ENCODE assay signal across 41 cellular contexts in genomic region chr20:52933867-52934266, GRCh38.
"Had no signal": no experiment of that assay in that cellular context is flagged by ENCODE, and none has a peak within 500 bp of the region (broad histone marks: within the 10 kb centered on the region; RNA-seq: fewer than 3 reads in every experiment).

No MANE protein-coding gene starts in this region.

- H3K4me1 Mint-ChIP-seq: activated naive CD4-positive, alpha-beta T cell treated with anti-CD3 and anti-CD28 coated beads, Interleukin-2, amount 10 ng/mL, durations not matched to agents 7 days and 5 days; activated naive CD4-positive, alpha-beta T cell treated with anti-CD3 and anti-CD28 coated beads, Interleukin-2, amount 50 U/mL, for 24 hours; activated naive CD8-positive, alpha-beta T cell treated with anti-CD3 and anti-CD28 coated beads, Interleukin-2, amount 10 ng/mL, durations not matched to agents 7 days and 5 days; activated naive CD8-positive, alpha-beta T cell treated with anti-CD3 and anti-CD28 coated beads, Interleukin-2, amount 50 U/mL, for 24 hours; activated T-helper 17 cell treated with anti-CD3 and anti-CD28 coated beads, Interleukin-2, amount 50 U/mL, for 72 hours; central memory CD8-positive, alpha-beta T cell had no signal

- H3K4me1 ChIP-seq: adrenal gland, ascending aorta, body of pancreas, breast epithelium had no signal

- H3K9me3 ChIP-seq: adrenal gland, ascending aorta, body of pancreas, breast epithelium had no signal

- H3K27me3 ChIP-seq: adrenal gland, ascending aorta, body of pancreas, brain microvascular endothelial cell, breast epithelium, cardiac muscle cell had no signal

- H3K27me3 Mint-ChIP-seq: activated naive CD4-positive, alpha-beta T cell treated with anti-CD3 and anti-CD28 coated beads, Interleukin-2, amount 10 ng/mL, durations not matched to agents 7 days and 5 days; activated naive CD4-positive, alpha-beta T cell treated with anti-CD3 and anti-CD28 coated beads, Interleukin-2, amount 50 U/mL, for 24 hours; activated naive CD8-positive, alpha-beta T cell treated with anti-CD3 and anti-CD28 coated beads for 36 hours; activated naive CD8-positive, alpha-beta T cell treated with anti-CD3 and anti-CD28 coated beads, Interleukin-2, amount 10 ng/mL, durations not matched to agents 7 days and 5 days had no signal

- ATAC-seq: activated naive CD4-positive, alpha-beta T cell treated with anti-CD3 and anti-CD28 coated beads, Interleukin-2, amount 50 U/mL, for 72 hours; activated naive CD8-positive, alpha-beta T cell treated with anti-CD3 and anti-CD28 coated beads, Interleukin-2, amount 50 U/mL, for 24 hours; activated T-cell treated with anti-CD3 and anti-CD28 coated beads, Interleukin-2, amount 50 U/mL, for 4 hours; activated T-cell treated with anti-CD3 and anti-CD28 coated beads, Interleukin-2, amount 50 U/mL, for 72 hours; activated T-helper 17 cell treated with anti-CD3 and anti-CD28 coated beads, Interleukin-2, amount 50 U/mL, for 72 hours; body of pancreas had no signal

- DNase-seq: activated effector memory CD4-positive, alpha-beta T cell treated with anti-CD3 and anti-CD28 coated beads, Interleukin-2, amount 50 U/mL, for 16 hours; activated effector memory CD4-positive, alpha-beta T cell treated with Interleukin-2 at 50 U/mL for 16 hours; activated gamma-delta T cell; activated gamma-delta T cell treated with Interleukin-2 at 50 U/mL for 16 hours; activated naive CD4-positive, alpha-beta T cell; activated naive CD4-positive, alpha-beta T cell treated with anti-CD3 and anti-CD28 coated beads for 36 hours; activated naive CD4-positive, alpha-beta T cell treated with anti-CD3 and anti-CD28 coated beads, Interleukin-2, amount 10 ng/mL, durations not matched to agents 7 days and 5 days; activated naive CD4-positive, alpha-beta T cell treated with anti-CD3 and anti-CD28 coated beads, Interleukin-2, amount 50 U/mL, for 16 hours; activated naive CD4-positive, alpha-beta T cell treated with Interleukin-2 at 50 U/mL for 16 hours; activated naive CD8-positive, alpha-beta T cell treated with anti-CD3 and anti-CD28 coated beads for 36 hours; activated naive CD8-positive, alpha-beta T cell treated with anti-CD3 and anti-CD28 coated beads, Interleukin-2, amount 10 ng/mL, durations not matched to agents 7 days and 5 days; activated naive CD8-positive, alpha-beta T cell treated with anti-CD3 and anti-CD28 coated beads, Interleukin-2, amount 50 U/mL, for 24 hours; activated T-cell treated with anti-CD3 and anti-CD28 coated beads for 4 hours; activated T-cell treated with anti-CD3 and anti-CD28 coated beads, Interleukin-2, amount 50 U/mL, for 1 hour; activated T-cell treated with anti-CD3 and anti-CD28 coated beads, Interleukin-2, amount 50 U/mL, for 24 hours; activated T-cell treated with anti-CD3 and anti-CD28 coated beads, Interleukin-2, amount 50 U/mL, for 4 hours; activated T-cell treated with anti-CD3 and anti-CD28 coated beads, Interleukin-2, amount 50 U/mL, for 48 hours; activated T-cell treated with anti-CD3 and anti-CD28 coated beads, Interleukin-2, amount 50 U/mL, for 72 hours; adrenal gland; amniotic stem cell; amygdala; anterior cingulate cortex; aorta; body of pancreas; brain microvascular endothelial cell; caudate nucleus; central memory CD4-positive, alpha-beta T cell; cerebellar nuclear complex had no signal

- H3K4me3 Mint-ChIP-seq: activated naive CD4-positive, alpha-beta T cell treated with anti-CD3 and anti-CD28 coated beads for 36 hours; activated naive CD4-positive, alpha-beta T cell treated with anti-CD3 and anti-CD28 coated beads, Interleukin-2, amount 10 ng/mL, durations not matched to agents 7 days and 5 days; activated naive CD4-positive, alpha-beta T cell treated with anti-CD3 and anti-CD28 coated beads, Interleukin-2, amount 50 U/mL, for 24 hours; activated naive CD8-positive, alpha-beta T cell; activated naive CD8-positive, alpha-beta T cell treated with anti-CD3 and anti-CD28 coated beads for 36 hours; activated naive CD8-positive, alpha-beta T cell treated with anti-CD3 and anti-CD28 coated beads, Interleukin-2, amount 10 ng/mL, durations not matched to agents 7 days and 5 days; activated naive CD8-positive, alpha-beta T cell treated with anti-CD3 and anti-CD28 coated beads, Interleukin-2, amount 50 U/mL, for 24 hours; activated T-cell treated with anti-CD3 and anti-CD28 coated beads, Interleukin-2, amount 50 U/mL, for 24 hours; activated T-cell treated with anti-CD3 and anti-CD28 coated beads, Interleukin-2, amount 50 U/mL, for 4 hours; activated T-cell treated with anti-CD3 and anti-CD28 coated beads, Interleukin-2, amount 50 U/mL, for 72 hours; activated T-helper 1 cell treated with anti-CD3 and anti-CD28 coated beads, Interleukin-12 subunit alpha, Interleukin-12 subunit beta, Interleukin-2, Interleukin-4 antibody, amounts not matched to agents 30 ng/mL and 10 ng/mL and 1 ng/mL, durations not matched to agents 14 hours and 24 hours and 36 hours; activated T-helper 17 cell treated with anti-CD3 and anti-CD28 coated beads, Interleukin-2, amount 50 U/mL, for 72 hours; brain; central memory CD8-positive, alpha-beta T cell had no signal

- H3K9me3 Mint-ChIP-seq: activated naive CD4-positive, alpha-beta T cell treated with anti-CD3 and anti-CD28 coated beads for 36 hours; activated naive CD4-positive, alpha-beta T cell treated with anti-CD3 and anti-CD28 coated beads, Interleukin-2, amount 10 ng/mL, durations not matched to agents 7 days and 5 days; activated naive CD4-positive, alpha-beta T cell treated with anti-CD3 and anti-CD28 coated beads, Interleukin-2, amount 50 U/mL, for 24 hours; activated naive CD8-positive, alpha-beta T cell treated with anti-CD3 and anti-CD28 coated beads for 36 hours; activated naive CD8-positive, alpha-beta T cell treated with anti-CD3 and anti-CD28 coated beads, Interleukin-2, amount 10 ng/mL, durations not matched to agents 7 days and 5 days; activated T-cell treated with anti-CD3 and anti-CD28 coated beads, Interleukin-2, amount 50 U/mL, for 24 hours; activated T-cell treated with anti-CD3 and anti-CD28 coated beads, Interleukin-2, amount 50 U/mL, for 4 hours; activated T-helper 1 cell treated with anti-CD3 and anti-CD28 coated beads, Interleukin-12 subunit alpha, Interleukin-12 subunit beta, Interleukin-2, Interleukin-4 antibody, amounts not matched to agents 30 ng/mL and 10 ng/mL and 1 ng/mL, durations not matched to agents 14 hours and 24 hours and 36 hours; activated T-helper 17 cell treated with anti-CD3 and anti-CD28 coated beads, Interleukin-2, amount 50 U/mL, for 72 hours; activated T-helper 2 cell treated with anti-CD3 and anti-CD28 coated beads, Interferon-gamma antibody, Interleukin-2, Interleukin-4, amounts not matched to agents 10 μg/mL and 5 μg/mL and 100 μg/mL, durations not matched to agents 14 hours and 24 hours and 36 hours; central memory CD8-positive, alpha-beta T cell had no signal

- H3K27ac Mint-ChIP-seq: activated naive CD4-positive, alpha-beta T cell treated with anti-CD3 and anti-CD28 coated beads for 36 hours; activated naive CD4-positive, alpha-beta T cell treated with anti-CD3 and anti-CD28 coated beads, Interleukin-2, amount 10 ng/mL, durations not matched to agents 7 days and 5 days; activated naive CD4-positive, alpha-beta T cell treated with anti-CD3 and anti-CD28 coated beads, Interleukin-2, amount 50 U/mL, for 24 hours; activated naive CD4-positive, alpha-beta T cell treated with anti-CD3 and anti-CD28 coated beads, Interleukin-2, amount 50 U/mL, for 72 hours; activated naive CD8-positive, alpha-beta T cell; activated naive CD8-positive, alpha-beta T cell treated with anti-CD3 and anti-CD28 coated beads for 36 hours; activated naive CD8-positive, alpha-beta T cell treated with anti-CD3 and anti-CD28 coated beads, Interleukin-2, amount 10 ng/mL, durations not matched to agents 7 days and 5 days; activated naive CD8-positive, alpha-beta T cell treated with anti-CD3 and anti-CD28 coated beads, Interleukin-2, amount 50 U/mL, for 24 hours; activated T-cell treated with anti-CD3 and anti-CD28 coated beads, Interleukin-2, amount 50 U/mL, for 24 hours; activated T-cell treated with anti-CD3 and anti-CD28 coated beads, Interleukin-2, amount 50 U/mL, for 72 hours; activated T-helper 1 cell treated with anti-CD3 and anti-CD28 coated beads, Interleukin-12 subunit alpha, Interleukin-12 subunit beta, Interleukin-2, Interleukin-4 antibody, amounts not matched to agents 30 ng/mL and 10 ng/mL and 1 ng/mL, durations not matched to agents 14 hours and 24 hours and 36 hours; activated T-helper 17 cell treated with anti-CD3 and anti-CD28 coated beads, Interleukin-2, amount 50 U/mL, for 72 hours; activated T-helper 2 cell treated with anti-CD3 and anti-CD28 coated beads, Interferon-gamma antibody, Interleukin-2, Interleukin-4, amounts not matched to agents 10 μg/mL and 5 μg/mL and 100 μg/mL, durations not matched to agents 14 hours and 24 hours and 36 hours; brain had no signal

- H3K36me3 ChIP-seq: adrenal gland, ascending aorta, brain microvascular endothelial cell, breast epithelium, cardiac muscle cell had no signal

- H3K27ac ChIP-seq: adrenal gland, ascending aorta, body of pancreas, brain microvascular endothelial cell, breast epithelium, cardiac muscle cell had no signal

- FAIRE-seq: astrocyte, bronchial epithelial cell had no signal

- H3K36me3 Mint-ChIP-seq: activated naive CD4-positive, alpha-beta T cell treated with anti-CD3 and anti-CD28 coated beads, Interleukin-2, amount 10 ng/mL, durations not matched to agents 7 days and 5 days; activated naive CD4-positive, alpha-beta T cell treated with anti-CD3 and anti-CD28 coated beads, Interleukin-2, amount 50 U/mL, for 24 hours; activated naive CD8-positive, alpha-beta T cell; activated naive CD8-positive, alpha-beta T cell treated with anti-CD3 and anti-CD28 coated beads for 36 hours; activated naive CD8-positive, alpha-beta T cell treated with anti-CD3 and anti-CD28 coated beads, Interleukin-2, amount 10 ng/mL, durations not matched to agents 7 days and 5 days; brain had no signal

- H3K4me3 ChIP-seq: adrenal gland, ascending aorta, body of pancreas, breast epithelium, cardiac muscle cell had no signal
